In the genomic region with DNA sequence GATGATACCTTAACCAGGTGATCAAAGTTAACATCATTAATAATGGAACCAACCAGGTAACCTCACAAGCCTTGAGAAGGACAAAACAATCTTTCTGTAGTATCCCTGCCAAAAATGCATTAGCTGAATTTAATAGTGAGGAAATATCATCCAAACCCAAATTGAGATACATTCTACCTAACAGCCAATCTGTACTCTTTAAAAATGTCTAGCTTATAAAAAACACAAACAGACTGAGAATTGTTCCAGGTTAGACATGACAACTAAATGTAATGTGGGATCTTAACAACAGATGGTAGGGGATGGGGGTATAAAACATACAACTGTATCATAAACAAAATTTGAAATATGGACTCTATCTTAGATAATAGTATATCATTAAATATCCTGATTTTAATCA, we compare ENCODE assay signal across 1 cellular context.
TF ChIP-seq lines count a peak whose summit lies in the region.

No MANE protein-coding gene starts in this region.

TF ChIP-seq in H1, 55 proteins besides CTCF, POLR2A, EP300 and RAD21 (continued from another document):
- no peak for TF ChIP-seq YY1 (IDR thresholded peaks at IDR 0.05; ENCODE audit: low read depth, low read length)
- no peak for TF ChIP-seq RNF2 (IDR thresholded peaks at IDR 0.05; ENCODE audit: borderline replicate concordance, low read depth, low read length, missing control alignments, poor library complexity, severe bottlenecking)
- TF ChIP-seq CREB1 (IDR thresholded peaks at IDR 0.05) = no peak
- no peak for TF ChIP-seq EZH2 (IDR thresholded peaks at IDR 0.05; ENCODE audit: low read depth, low read length, severe bottlenecking)
- no peak for TF ChIP-seq HDAC2 (IDR thresholded peaks at IDR 0.05; ENCODE audit: borderline replicate concordance in 1 of 2, low read depth in 2 of 2, low read length in 2 of 2)
- no peak for TF ChIP-seq SIRT6 (IDR thresholded peaks at IDR 0.05; ENCODE audit: low read length)
- no peak for TF ChIP-seq NANOG (IDR thresholded peaks at IDR 0.05; ENCODE audit: insufficient read depth, low read depth, low read length, poor library complexity, severe bottlenecking)
